1 cellular context compared by ENCODE assay signal in the genomic region with DNA sequence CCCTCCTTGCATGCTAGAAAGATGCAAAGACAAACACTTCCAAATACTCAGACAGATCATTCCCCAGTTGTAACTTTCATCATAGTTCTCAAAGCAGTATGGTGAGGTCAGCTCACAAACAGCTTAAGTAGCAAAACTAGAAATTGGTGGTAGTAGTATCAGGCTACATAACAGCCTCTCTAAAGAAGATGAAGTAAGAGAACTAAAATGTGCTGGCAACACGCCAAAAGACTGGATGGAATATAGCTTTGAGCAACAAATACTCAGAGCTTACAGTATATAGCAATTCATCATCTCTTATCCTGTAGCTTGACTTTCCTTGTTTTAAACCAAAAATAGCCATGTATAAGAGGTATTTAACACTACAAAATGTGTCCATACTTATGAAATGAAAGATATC.
A peak's percentile ranks its signal among the peaks of the same experiment; 100 is the strongest.
TF ChIP-seq lines count a peak whose summit lies in the region.

No MANE protein-coding gene starts in this region.

TF ChIP-seq in SK-N-SH, 30 proteins besides CTCF, POLR2A, EP300 and RAD21 (continued from another document):
- TF ChIP-seq, protein P1, sequence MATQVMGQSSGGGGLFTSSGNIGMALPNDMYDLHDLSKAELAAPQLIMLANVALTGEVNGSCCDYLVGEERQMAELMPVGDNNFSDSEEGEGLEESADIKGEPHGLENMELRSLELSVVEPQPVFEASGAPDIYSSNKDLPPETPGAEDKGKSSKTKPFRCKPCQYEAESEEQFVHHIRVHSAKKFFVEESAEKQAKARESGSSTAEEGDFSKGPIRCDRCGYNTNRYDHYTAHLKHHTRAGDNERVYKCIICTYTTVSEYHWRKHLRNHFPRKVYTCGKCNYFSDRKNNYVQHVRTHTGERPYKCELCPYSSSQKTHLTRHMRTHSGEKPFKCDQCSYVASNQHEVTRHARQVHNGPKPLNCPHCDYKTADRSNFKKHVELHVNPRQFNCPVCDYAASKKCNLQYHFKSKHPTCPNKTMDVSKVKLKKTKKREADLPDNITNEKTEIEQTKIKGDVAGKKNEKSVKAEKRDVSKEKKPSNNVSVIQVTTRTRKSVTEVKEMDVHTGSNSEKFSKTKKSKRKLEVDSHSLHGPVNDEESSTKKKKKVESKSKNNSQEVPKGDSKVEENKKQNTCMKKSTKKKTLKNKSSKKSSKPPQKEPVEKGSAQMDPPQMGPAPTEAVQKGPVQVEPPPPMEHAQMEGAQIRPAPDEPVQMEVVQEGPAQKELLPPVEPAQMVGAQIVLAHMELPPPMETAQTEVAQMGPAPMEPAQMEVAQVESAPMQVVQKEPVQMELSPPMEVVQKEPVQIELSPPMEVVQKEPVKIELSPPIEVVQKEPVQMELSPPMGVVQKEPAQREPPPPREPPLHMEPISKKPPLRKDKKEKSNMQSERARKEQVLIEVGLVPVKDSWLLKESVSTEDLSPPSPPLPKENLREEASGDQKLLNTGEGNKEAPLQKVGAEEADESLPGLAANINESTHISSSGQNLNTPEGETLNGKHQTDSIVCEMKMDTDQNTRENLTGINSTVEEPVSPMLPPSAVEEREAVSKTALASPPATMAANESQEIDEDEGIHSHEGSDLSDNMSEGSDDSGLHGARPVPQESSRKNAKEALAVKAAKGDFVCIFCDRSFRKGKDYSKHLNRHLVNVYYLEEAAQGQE (IDR thresholded peaks at IDR 0.05; ENCODE audit: low read depth, low read length), result no peak
- TF ChIP-seq FOSL2 (IDR thresholded peaks at IDR 0.05; ENCODE audit: borderline replicate concordance, low read depth) (peak; percentile 68), GATA2 (CRISPR knock-in tag; IDR thresholded peaks at IDR 0.05) (no peak), TCF12 (IDR thresholded peaks at IDR 0.05) (peak; percentile 46; the same call in 1 of the 2 replicates), RXRA (IDR thresholded peaks at IDR 0.05; ENCODE audit: borderline replicate concordance, low read depth) (peak; percentile 51; the same call in 1 of the 2 replicates)
- TF ChIP-seq, protein P2, sequence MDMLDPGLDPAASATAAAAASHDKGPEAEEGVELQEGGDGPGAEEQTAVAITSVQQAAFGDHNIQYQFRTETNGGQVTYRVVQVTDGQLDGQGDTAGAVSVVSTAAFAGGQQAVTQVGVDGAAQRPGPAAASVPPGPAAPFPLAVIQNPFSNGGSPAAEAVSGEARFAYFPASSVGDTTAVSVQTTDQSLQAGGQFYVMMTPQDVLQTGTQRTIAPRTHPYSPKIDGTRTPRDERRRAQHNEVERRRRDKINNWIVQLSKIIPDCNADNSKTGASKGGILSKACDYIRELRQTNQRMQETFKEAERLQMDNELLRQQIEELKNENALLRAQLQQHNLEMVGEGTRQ (IDR thresholded peaks at IDR 0.05; ENCODE audit: borderline replicate concordance, low read depth, low read length), result no peak
- TF ChIP-seq, protein P3, sequence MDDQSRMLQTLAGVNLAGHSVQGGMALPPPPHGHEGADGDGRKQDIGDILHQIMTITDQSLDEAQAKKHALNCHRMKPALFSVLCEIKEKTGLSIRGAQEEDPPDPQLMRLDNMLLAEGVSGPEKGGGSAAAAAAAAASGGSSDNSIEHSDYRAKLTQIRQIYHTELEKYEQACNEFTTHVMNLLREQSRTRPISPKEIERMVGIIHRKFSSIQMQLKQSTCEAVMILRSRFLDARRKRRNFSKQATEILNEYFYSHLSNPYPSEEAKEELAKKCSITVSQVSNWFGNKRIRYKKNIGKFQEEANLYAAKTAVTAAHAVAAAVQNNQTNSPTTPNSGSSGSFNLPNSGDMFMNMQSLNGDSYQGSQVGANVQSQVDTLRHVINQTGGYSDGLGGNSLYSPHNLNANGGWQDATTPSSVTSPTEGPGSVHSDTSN (IDR thresholded peaks at IDR 0.05), result peak; percentile 73
TF ChIP-seq in SK-N-SH: peak in this region for 10.
